ENCODE assay signal across 13 cellular contexts in the genomic region with DNA sequence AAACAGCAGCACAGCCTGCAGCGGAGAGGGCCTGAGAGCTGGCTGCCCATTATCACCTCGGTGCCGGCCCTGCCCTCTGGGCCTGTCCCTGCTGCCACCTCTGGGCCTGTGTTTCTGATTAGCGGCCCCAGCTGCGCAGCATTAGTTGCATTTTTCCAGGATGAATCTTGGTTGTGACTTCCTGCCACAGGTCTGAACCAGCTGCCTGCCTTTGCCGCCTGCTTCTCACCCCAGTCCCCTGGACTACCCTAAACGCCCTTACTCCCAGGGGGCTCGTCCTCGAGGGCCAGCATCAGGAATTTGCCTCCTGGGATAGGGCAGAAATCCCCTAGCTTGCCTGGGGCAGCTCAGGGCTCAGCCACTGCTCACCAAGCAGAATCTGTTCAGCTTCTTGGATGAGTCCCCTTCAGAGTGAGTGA.
DNase-seq lines count a peak whose midpoint lies in the region; ATAC-seq, FAIRE-seq and TF ChIP-seq lines count a peak whose summit lies in the region.
"Had no signal": no experiment of that assay in that cellular context is flagged by ENCODE, and none has a peak within 500 bp of the region (broad histone marks: within the 10 kb centered on the region; RNA-seq: fewer than 3 reads in every experiment).

No MANE protein-coding gene starts in this region.

- no peak overlapping the region for H3K4me3 ChIP-seq in heart left ventricle
- no peak overlapping the region for H3K4me3 ChIP-seq in left ventricle myocardium inferior
- H3K4me3 ChIP-seq: dorsolateral prefrontal cortex, GM12878, left lung had no signal

- H3K27ac ChIP-seq in heart left ventricle (peak overlapping the region in 1 of 12 donors; percentile 34), left ventricle myocardium inferior (replicated peaks) (no peak overlapping the region)
- H3K27ac ChIP-seq: dorsolateral prefrontal cortex, left lung had no signal

- H3K4me1 ChIP-seq in heart left ventricle (peaks cover 0 to 13% (median 0%) of the 10 kb centered on the region in 12 donors), left ventricle myocardium inferior (peaks cover 9% of the 10 kb centered on the region)
- H3K4me1 ChIP-seq: left lung had no signal

- FAIRE-seq in urothelium cell line (lab: Jason Lieb, UNC) = peak; percentile 92
- FAIRE-seq: GM12878 had no signal

- H3K9me3 ChIP-seq in heart left ventricle (no peaks in the 10 kb centered on the region), left ventricle myocardium inferior (replicated peaks) (no peaks in the 10 kb centered on the region)
- H3K9me3 ChIP-seq: left lung had no signal

- no peak for TF ChIP-seq CTCF in heart left ventricle (IDR thresholded peaks at IDR 0.05)
- TF ChIP-seq CTCF in left ventricle myocardium inferior (IDR thresholded peaks at IDR 0.05; ENCODE audit: borderline replicate concordance) = no peak

- H3K27me3 ChIP-seq in heart left ventricle (no peaks in the 10 kb centered on the region), left ventricle myocardium inferior (ENCODE audit: low read depth) (peaks cover 12% of the 10 kb centered on the region)
- H3K27me3 ChIP-seq: left lung had no signal

- TF ChIP-seq POLR2A in heart left ventricle (IDR thresholded peaks at IDR 0.05) = no peak

- intact Hi-C loops in heart left ventricle (cut with DNase I) = loop anchor here (5.0 to 10.0 kb wide), 8 partner anchors 101 to 249 kb away; no protein-coding TSS in a partner anchor
- intact Hi-C loops in left ventricle myocardium inferior (cut with micrococcal nuclease) = no loop called here

- DNase-seq in heart left ventricle (no peak), left ventricle myocardium inferior (no peak), SW480 (ENCODE audit: low spot score) (peak; percentile 24), glomerular visceral epithelial cell (ENCODE audit: extremely low spot score) (peak; percentile 47), urothelium cell line (ENCODE audit: low spot score) (peak; percentile 73), NAMALWA (ENCODE audit: low spot score) (no peak), NCI-H1417 (lab: John Stamatoyannopoulos, UW) (no peak), OCI-M1 (lab: John Stamatoyannopoulos, UW) (no peak)
- DNase-seq: DMS 273 treated with DMSO at 0.1 percent for 48 hours; dorsolateral prefrontal cortex; left lung; stimulated activated CD8-positive, alpha-beta memory T cell treated with anti-CD3 and anti-CD28 coated beads, Interleukin-4, amount 100 ng/mL, for 48 hours had no signal

- ATAC-seq in heart left ventricle = peak in 3 of 4 donors; percentile 50 to 58 (median 52)
- ATAC-seq: GM12878, left lung had no signal

- H3K36me3 ChIP-seq in heart left ventricle = no peaks in the 10 kb centered on the region
- no peaks in the 10 kb centered on the region for H3K36me3 ChIP-seq in left ventricle myocardium inferior
- H3K36me3 ChIP-seq: left lung had no signal

- WGBS in heart left ventricle, 4 donors = 66 to 78% (median 71%) methylated on average over 9 of the region's 9 CpGs

Comparison
In these comparisons a context has a peak if more than half of its experiments do, and no peak if none do; other contexts are left out.
1. DNase-seq: peak in SW480 (single experiment), glomerular visceral epithelial cell (single experiment) and urothelium cell line (single experiment); none in heart left ventricle (0 of 5), left ventricle myocardium inferior (single experiment), NAMALWA (single experiment), NCI-H1417 (0 of 3) and OCI-M1 (single experiment).